17 cellular contexts compared by ENCODE assay signal in genomic region chr1:173570370-173571030, GRCh38. TPM values are rescaled to one million over a fixed set of nuclear protein-coding genes. Genes with fewer than 3 reads are reported as not detected.
A peak's percentile ranks its signal among the peaks of the same experiment; 100 is the strongest.
DNase-seq lines count a peak whose midpoint lies in the region; ATAC-seq and TF ChIP-seq lines count a peak whose summit lies in the region.
"Had no signal": no experiment of that assay in that cellular context is flagged by ENCODE, and none has a peak within 500 bp of the region (broad histone marks: within the 10 kb centered on the region; RNA-seq: fewer than 3 reads in every experiment).

No MANE protein-coding gene starts in this region.

- no peak overlapping the region for H3K4me2 ChIP-seq in Loucy (ENCODE audit: low read depth, low read length, poor library complexity, severe bottlenecking)
- H3K4me2 ChIP-seq: hepatocyte had no signal

- H3K4me3 ChIP-seq in Loucy (ENCODE audit: low read length, poor library complexity, severe bottlenecking): no peak overlapping the region
- H3K4me3 ChIP-seq in left ventricle myocardium inferior: no peak overlapping the region
- H3K4me3 ChIP-seq: hepatocyte, skin epidermis, tibial artery had no signal

- no peaks in the 10 kb centered on the region for H3K36me3 Mint-ChIP-seq in stimulated activated naive B cell treated with anti-CD40 and anti-IgM and Interleukin-4, amounts not matched to agents 10 μg/mL and 1 μg/mL and 100 μg/mL, for 72 hours

- H3K27ac Mint-ChIP-seq in stimulated activated naive B cell treated with anti-CD40 and anti-IgM and Interleukin-4, amounts not matched to agents 10 μg/mL and 1 μg/mL and 100 μg/mL, for 72 hours: no peak overlapping the region
- H3K27ac Mint-ChIP-seq: activated naive CD4-positive, alpha-beta T cell treated with anti-CD3 and anti-CD28 coated beads, Interleukin-2, amount 50 U/mL, for 24 hours had no signal

- no peak overlapping the region for H3K27ac ChIP-seq in left ventricle myocardium inferior (replicated peaks)
- H3K27ac ChIP-seq: hepatocyte, skin epidermis, tibial artery had no signal

- peaks cover 3 to 5% of the 10 kb centered on the region in 2 donors for H3K4me1 Mint-ChIP-seq in stimulated activated naive B cell treated with anti-CD40 and anti-IgM and Interleukin-4, amounts not matched to agents 10 μg/mL and 1 μg/mL and 100 μg/mL, for 72 hours
- H3K4me1 Mint-ChIP-seq: activated naive CD4-positive, alpha-beta T cell treated with anti-CD3 and anti-CD28 coated beads, Interleukin-2, amount 50 U/mL, for 24 hours had no signal

- no peaks in the 10 kb centered on the region for H3K4me1 ChIP-seq in Loucy (ENCODE audit: insufficient read depth, low read length, poor library complexity, severe bottlenecking)
- H3K4me1 ChIP-seq in left ventricle myocardium inferior: no peaks in the 10 kb centered on the region
- H3K4me1 ChIP-seq: tibial artery had no signal

- no peak overlapping the region for H3K4me3 Mint-ChIP-seq in stimulated activated naive B cell treated with anti-CD40 and anti-IgM and Interleukin-4, amounts not matched to agents 10 μg/mL and 1 μg/mL and 100 μg/mL, for 72 hours
- H3K4me3 Mint-ChIP-seq: activated naive CD4-positive, alpha-beta T cell treated with anti-CD3 and anti-CD28 coated beads, Interleukin-2, amount 50 U/mL, for 24 hours had no signal

- no peaks in the 10 kb centered on the region for H4K20me1 ChIP-seq in Loucy (ENCODE audit: insufficient read depth, low read length, poor library complexity, severe bottlenecking)

- TF ChIP-seq CTCF in Loucy (conservative IDR thresholded peaks at IDR 0.05; ENCODE audit: low read length) (no peak), left ventricle myocardium inferior (IDR thresholded peaks at IDR 0.05; ENCODE audit: borderline replicate concordance) (no peak)

- no peaks in the 10 kb centered on the region for H3F3A ChIP-seq in Loucy (ENCODE audit: low read depth)

- ATAC-seq in HG02588 (IDR thresholded peaks at IDR 0.05; ENCODE audit: unreplicated experiment): peak; percentile 86
- peak; percentile 53 to 82 for ATAC-seq in stimulated activated naive B cell treated with anti-CD40 and anti-IgM and Interleukin-4, amounts not matched to agents 10 μg/mL and 1 μg/mL and 100 μg/mL, for 72 hours (replicated peaks)
- ATAC-seq: left colon had no signal

- peaks cover 11 to 21% of the 10 kb centered on the region in 2 donors for H3K9me3 Mint-ChIP-seq in stimulated activated naive B cell treated with anti-CD40 and anti-IgM and Interleukin-4, amounts not matched to agents 10 μg/mL and 1 μg/mL and 100 μg/mL, for 72 hours

- H3K36me3 ChIP-seq in Loucy (ENCODE audit: insufficient read depth, low read length) (no peaks in the 10 kb centered on the region), left ventricle myocardium inferior (no peaks in the 10 kb centered on the region)
- H3K36me3 ChIP-seq: tibial artery had no signal

- H3K27me3 ChIP-seq in Loucy (ENCODE audit: insufficient read depth, low read length, poor library complexity, severe bottlenecking) (no peaks in the 10 kb centered on the region), left ventricle myocardium inferior (ENCODE audit: low read depth) (no peaks in the 10 kb centered on the region)
- H3K27me3 ChIP-seq: hepatocyte, tibial artery had no signal

- H3K79me2 ChIP-seq in Loucy (ENCODE audit: insufficient read depth, low read length): no peaks in the 10 kb centered on the region
- H3K79me2 ChIP-seq: hepatocyte had no signal

- DNase-seq in activated CD4-positive, alpha-beta T cell treated with anti-CD3 and anti-CD28 coated beads for 48 hours: peak; percentile 8
- no peak for DNase-seq in activated CD4-positive, alpha-beta T cell treated with anti-CD3 and anti-CD28 coated beads, Interleukin-2, amount 50 U/mL, for 1 hour
- no peak for DNase-seq in stimulated activated naive B cell treated with anti-CD40 and anti-IgM and Interleukin-4, amounts not matched to agents 10 μg/mL and 1 μg/mL and 100 μg/mL, for 72 hours
- DNase-seq in left ventricle myocardium inferior (no peak), medulla oblongata (ENCODE audit: extremely low spot score) (no peak), HCEC 1CT (no peak)
- DNase-seq: erythroblast, left colon, tibial artery had no signal

- no peak overlapping the region for H3K9ac ChIP-seq in Loucy (ENCODE audit: low read depth, low read length, poor library complexity, severe bottlenecking)

- peaks cover 16 to 18% of the 10 kb centered on the region in 2 donors for H3K27me3 Mint-ChIP-seq in stimulated activated naive B cell treated with anti-CD40 and anti-IgM and Interleukin-4, amounts not matched to agents 10 μg/mL and 1 μg/mL and 100 μg/mL, for 72 hours

- H2AFZ ChIP-seq in Loucy (ENCODE audit: low read length): 0 out of 2 replicates have a peak overlapping the region, but pooled peaks have one; percentile 41
- H2AFZ ChIP-seq: hepatocyte had no signal

- intact Hi-C loops in left ventricle myocardium inferior (cut with micrococcal nuclease): no loop called here

- no peaks in the 10 kb centered on the region for H3K9me3 ChIP-seq in Loucy (ENCODE audit: insufficient read depth, low read depth, low read length)
- peaks cover 30% of the 10 kb centered on the region for H3K9me3 ChIP-seq in left ventricle myocardium inferior (replicated peaks)
- H3K9me3 ChIP-seq: tibial artery had no signal

- no peaks in the 10 kb centered on the region for H3K9me2 ChIP-seq in Loucy (replicated peaks; ENCODE audit: low read depth, low read length)

RNA-seq across cellular contexts. Expression of gene SLC9C2, which starts 32.4 kb away (rescaled TPM):
- total RNA-seq in left ventricle myocardium inferior: not detected
- total RNA-seq: A172, chondrocyte, HT-29 had no signal
